ENCODE assay signal across 13 cellular contexts in genomic region chr1:8939362-8939995, GRCh38. TPM values are rescaled to one million over a fixed set of nuclear protein-coding genes. Genes with fewer than 3 reads are reported as not detected.
DNase-seq lines count a peak whose midpoint lies in the region; ATAC-seq and TF ChIP-seq lines count a peak whose summit lies in the region.
"Had no signal": no experiment of that assay in that cellular context is flagged by ENCODE, and none has a peak within 500 bp of the region (broad histone marks: within the 10 kb centered on the region; RNA-seq: fewer than 3 reads in every experiment).

No MANE protein-coding gene starts in this region.

- no peaks in the 10 kb centered on the region for H3K27me3 Mint-ChIP-seq in CD8-positive, alpha-beta T cell (ENCODE audit: low read depth)
- no peaks in the 10 kb centered on the region for H3K27me3 Mint-ChIP-seq in activated T-helper 17 cell treated with anti-CD3 and anti-CD28 coated beads, Interleukin-2, amount 50 U/mL, for 72 hours
- H3K27me3 Mint-ChIP-seq in glutamatergic neuron (ENCODE audit: unreplicated experiment): peaks cover 7% of the 10 kb centered on the region

- H3K36me3 Mint-ChIP-seq in CD8-positive, alpha-beta T cell: peaks cover 4% of the 10 kb centered on the region
- no peaks in the 10 kb centered on the region for H3K36me3 Mint-ChIP-seq in activated T-helper 17 cell treated with anti-CD3 and anti-CD28 coated beads, Interleukin-2, amount 50 U/mL, for 72 hours (ENCODE audit: low read depth)
- H3K36me3 Mint-ChIP-seq in glutamatergic neuron (ENCODE audit: unreplicated experiment): no peaks in the 10 kb centered on the region

- H3K27me3 ChIP-seq in CD8-positive, alpha-beta T cell (ENCODE audit: insufficient read depth, low read length): no peaks in the 10 kb centered on the region
- H3K27me3 ChIP-seq: right lobe of liver, SJCRH30 had no signal

- H3K4me1 Mint-ChIP-seq in CD8-positive, alpha-beta T cell (ENCODE audit: low read depth): peaks cover 60% of the 10 kb centered on the region
- peaks cover 32% of the 10 kb centered on the region for H3K4me1 Mint-ChIP-seq in activated T-helper 17 cell treated with anti-CD3 and anti-CD28 coated beads, Interleukin-2, amount 50 U/mL, for 72 hours
- peaks cover 7% of the 10 kb centered on the region for H3K4me1 Mint-ChIP-seq in glutamatergic neuron (ENCODE audit: low read depth, unreplicated experiment)

- POLR2A ChIA-PET in CD8-positive, alpha-beta T cell (lab: Charles Lee): interaction anchor here (0.7 to 2.2 kb wide), 5 partner anchors 12 to 27 kb away, joined by 3 to 11 read pairs (median 4); no protein-coding TSS in a partner anchor

- no peaks in the 10 kb centered on the region for H3K36me3 ChIP-seq in CD8-positive, alpha-beta T cell (ENCODE audit: insufficient read depth, low read length)
- H3K36me3 ChIP-seq: right lobe of liver, SJCRH30 had no signal

- CTCF ChIA-PET in CD8-positive, alpha-beta T cell (lab: Charles Lee): interaction anchor here (1.3 to 2.8 kb wide), 6 partner anchors 10 to 66 kb away, joined by 4 to 16 read pairs (median 7); no protein-coding TSS in a partner anchor

- no peak for ATAC-seq in CD8-positive, alpha-beta T cell
- ATAC-seq in activated T-helper 17 cell treated with anti-CD3 and anti-CD28 coated beads, Interleukin-2, amount 50 U/mL, for 72 hours (replicated peaks): peak; percentile 37
- no peak for ATAC-seq in GM18870 (IDR thresholded peaks at IDR 0.05; ENCODE audit: unreplicated experiment)

- no peak overlapping the region for H3K27ac ChIP-seq in CD8-positive, alpha-beta T cell (ENCODE audit: low read depth, low read length)
- H3K27ac ChIP-seq: C4-2B, right lobe of liver, SJCRH30 had no signal

- no peak for TF ChIP-seq CTCF in CD8-positive, alpha-beta T cell (IDR thresholded peaks at IDR 0.05)
- TF ChIP-seq CTCF in foreskin fibroblast (IDR thresholded peaks at IDR 0.05; ENCODE audit: low read depth, low read length) (no peak), glutamatergic neuron (IDR thresholded peaks at IDR 0.05; ENCODE audit: partially characterized antibody, unreplicated experiment) (no peak)

- intact Hi-C loops in CD8-positive, alpha-beta T cell (cut with DNase I, micrococcal nuclease): no loop called here
- intact Hi-C loops in posterior cingulate gyrus (cut with DNase I): no loop called here

- H3K4me1 ChIP-seq in CD8-positive, alpha-beta T cell (ENCODE audit: insufficient read depth, low read length): peaks cover 76% of the 10 kb centered on the region
- H3K4me1 ChIP-seq: right lobe of liver had no signal

- no peak overlapping the region for H3K4me3 Mint-ChIP-seq in CD8-positive, alpha-beta T cell
- peak overlapping the region; percentile 13 for H3K4me3 Mint-ChIP-seq in activated T-helper 17 cell treated with anti-CD3 and anti-CD28 coated beads, Interleukin-2, amount 50 U/mL, for 72 hours
- H3K4me3 Mint-ChIP-seq in glutamatergic neuron (ENCODE audit: unreplicated experiment): no peak overlapping the region

- DNase-seq in CD8-positive, alpha-beta T cell: no peak
- DNase-seq in HT-29 (ENCODE audit: low spot score) (peak; percentile 65), foreskin fibroblast (peak; percentile 7 to 70), NOMO-1 treated with DMSO at 0.1 percent for 48 hours (lab: John Stamatoyannopoulos, UW; ENCODE audit: unreplicated experiment) (no peak), glutamatergic neuron (no peak), posterior cingulate gyrus (no peak)
- DNase-seq: GOT3, right lobe of liver, SJCRH30 had no signal

- peak overlapping the region; percentile 84 for H3K27ac Mint-ChIP-seq in CD8-positive, alpha-beta T cell
- H3K27ac Mint-ChIP-seq in activated T-helper 17 cell treated with anti-CD3 and anti-CD28 coated beads, Interleukin-2, amount 50 U/mL, for 72 hours: peak overlapping the region; percentile 8
- no peak overlapping the region for H3K27ac Mint-ChIP-seq in glutamatergic neuron (ENCODE audit: unreplicated experiment)

- no peaks in the 10 kb centered on the region for H3K9me3 ChIP-seq in CD8-positive, alpha-beta T cell (ENCODE audit: low read length)
- H3K9me3 ChIP-seq: right lobe of liver had no signal

- H3K9me3 Mint-ChIP-seq in CD8-positive, alpha-beta T cell: no peaks in the 10 kb centered on the region
- no peaks in the 10 kb centered on the region for H3K9me3 Mint-ChIP-seq in activated T-helper 17 cell treated with anti-CD3 and anti-CD28 coated beads, Interleukin-2, amount 50 U/mL, for 72 hours
- peaks cover 2% of the 10 kb centered on the region for H3K9me3 Mint-ChIP-seq in glutamatergic neuron (ENCODE audit: unreplicated experiment)

- H3K4me3 ChIP-seq in CD8-positive, alpha-beta T cell (ENCODE audit: low read depth, low read length): no peak overlapping the region
- H3K4me3 ChIP-seq in foreskin fibroblast (ENCODE audit: low read depth in 1 of 2, low read length in 2 of 2): no peak overlapping the region
- H3K4me3 ChIP-seq: right lobe of liver, SJCRH30 had no signal

RNA-seq across cellular contexts. Expression of gene CA6, which starts 6.2 kb away (rescaled TPM):
- total RNA-seq in CD8-positive, alpha-beta T cell: 1 to 10 TPM; 1.6 to 2.4 TPM
- total RNA-seq in HT-29 (2014; rRNA removed; shearing (Covaris generic)): not detected in 2 replicates
- 1 to 10 TPM in 1 of 2 donors, under 1 TPM in 1; 0.78 to 2.2 TPM for total RNA-seq in activated T-helper 17 cell treated with anti-CD3 and anti-CD28 coated beads, Interleukin-2, amount 50 U/mL, for 72 hours
- not detected for total RNA-seq in glutamatergic neuron (ENCODE audit: unreplicated experiment)
- total RNA-seq: mucosa of gallbladder, right lobe of liver, SJCRH30 had no signal

Comparison
In these comparisons a context has a peak if more than half of its experiments do, and no peak if none do; other contexts are left out.
1. DNase-seq: peak in HT-29 (single experiment) and foreskin fibroblast (2 of 2); none in CD8-positive, alpha-beta T cell (0 of 7), NOMO-1 treated with DMSO at 0.1 percent for 48 hours (single experiment), glutamatergic neuron (single experiment) and posterior cingulate gyrus (0 of 10).